In genomic region chr11:86205415-86206268, GRCh38 we compare ENCODE assay signal across 16 cellular contexts. TPM values are rescaled to one million over a fixed set of nuclear protein-coding genes. Genes with fewer than 3 reads are reported as not detected.
DNase-seq lines count a peak whose midpoint lies in the region; ATAC-seq and TF ChIP-seq lines count a peak whose summit lies in the region.
"Had no signal": no experiment of that assay in that cellular context is flagged by ENCODE, and none has a peak within 500 bp of the region (broad histone marks: within the 10 kb centered on the region; RNA-seq: fewer than 3 reads in every experiment).

No MANE protein-coding gene starts in this region.

- DNase-seq in AML-193 (lab: John Stamatoyannopoulos, UW) (peak; percentile 45 to 47), Panc1 (ENCODE audit: low read depth, low spot score) (no peak), midbrain (lab: John Stamatoyannopoulos, UW) (peak; percentile 13), NCI-H1436 treated with DMSO at 0.1 percent for 48 hours (lab: John Stamatoyannopoulos, UW) (no peak)
- DNase-seq in stimulated activated CD4-positive, alpha-beta T cell treated with anti-CD3 and anti-CD28 coated beads, Interleukin-12 subunit alpha, Interleukin-12 subunit beta, amount 100 ng/mL, for 4 hours, result no peak
- DNase-seq in activated CD8-positive, alpha-beta memory T cell treated with anti-CD3 and anti-CD28 coated beads, Interleukin-2, amount 50 U/mL, for 48 hours, result no peak
- DNase-seq: activated naive CD4-positive, alpha-beta T cell treated with anti-CD3 and anti-CD28 coated beads, Interleukin-2, amount 50 U/mL, for 16 hours; activated T-cell treated with anti-CD3 and anti-CD28 coated beads, Interleukin-2, amount 50 U/mL, for 1 hour; cortex of kidney; HCEC 1CT; left lung; NCI-H1105 treated with DMSO at 0.1 percent for 48 hours had no signal

- ATAC-seq in Panc1 (no peak; the same call in 1 of the 2 replicates), HG03045 (IDR thresholded peaks at IDR 0.05; ENCODE audit: unreplicated experiment) (no peak)
- ATAC-seq: gastroesophageal sphincter, left lung had no signal

- no peaks in the 10 kb centered on the region for H3K27me3 ChIP-seq in Panc1 (ENCODE audit: control insufficient read depth, insufficient read depth, low read length)
- H3K27me3 ChIP-seq: gastroesophageal sphincter, left lung, vagina had no signal

- BruUV-seq in Panc1 (replicated peaks; lab: Mats Ljungman, UMichigan), result no TSS peak

- H3K36me3 ChIP-seq in Panc1 (ENCODE audit: control insufficient read depth, insufficient read depth, low read length), result no peaks in the 10 kb centered on the region
- H3K36me3 ChIP-seq: gastroesophageal sphincter, left lung, vagina had no signal

- in situ Hi-C loops in Panc1 (cut with HindIII; ENCODE audit: low pct_unique_long_range_greater_than_20kb, low sequenced_read_pairs), result no loop called here

- no peaks in the 10 kb centered on the region for H3K4me1 ChIP-seq in Panc1 (ENCODE audit: control insufficient read depth, insufficient read depth, low read length)
- H3K4me1 ChIP-seq: vagina had no signal

- H3K9me3 ChIP-seq in Panc1 (ENCODE audit: control insufficient read depth, insufficient read depth, low read depth, low read length), result no peaks in the 10 kb centered on the region
- H3K9me3 ChIP-seq: gastroesophageal sphincter, left lung, vagina had no signal

- peak; percentile 13; the same call in 1 of the 2 replicates for TF ChIP-seq RAD21 in Ishikawa (IDR thresholded peaks at IDR 0.05; ENCODE audit: low read depth)

- no peak overlapping the region for H3K4me3 ChIP-seq in Panc1 (ENCODE audit: low read depth in 2 of 2, low read length in 2 of 2)
- H3K4me3 ChIP-seq: gastroesophageal sphincter, left lung, vagina had no signal

- peak; percentile 31; the same call in 1 of the 2 replicates for TF ChIP-seq CTCF in Panc1 (IDR thresholded peaks at IDR 0.05)

- no peak overlapping the region for H3K27ac ChIP-seq in Panc1 (ENCODE audit: low read length)
- H3K27ac ChIP-seq: gastroesophageal sphincter, vagina had no signal

- no peak for TF ChIP-seq EP300 in Ishikawa (IDR thresholded peaks at IDR 0.05; ENCODE audit: borderline replicate concordance)

- CTCF ChIA-PET in Panc1 (lab: Charles Lee), result interaction anchor here (0.6 kb wide), 1 partner anchor 230 kb away, joined by 3 read pairs; no protein-coding TSS in a partner anchor

- intact Hi-C loops in Panc1 (cut with micrococcal nuclease; ENCODE audit: unreplicated experiment), result no loop called here

- POLR2A ChIA-PET in Panc1 (lab: Charles Lee), result interaction anchor here (0.5 kb wide), 1 partner anchor 497 kb away, joined by 3 read pairs; no protein-coding TSS in a partner anchor

TF ChIP-seq in Ishikawa, 13 proteins besides CTCF, POLR2A, EP300 and RAD21:
- no peak for TF ChIP-seq TEAD4 (IDR thresholded peaks at IDR 0.05)
- no peak for TF ChIP-seq NFIC (IDR thresholded peaks at IDR 0.05)
- TF ChIP-seq TAF1 (IDR thresholded peaks at IDR 0.05; ENCODE audit: low read depth), result no peak
- no peak for TF ChIP-seq YY1 (IDR thresholded peaks at IDR 0.05; ENCODE audit: low read depth)

RNA-seq across cellular contexts. Expression of gene EED, which starts 38.9 kb away (rescaled TPM):
- 29.0 TPM for total RNA-seq in Panc1 (2021; ENCODE audit: unreplicated experiment)
- polyA plus RNA-seq in Panc1 (2012; ENCODE audit: insufficient read length), result 19.7 TPM

Comparison
In these comparisons a context has a peak if more than half of its experiments do, and no peak if none do; other contexts are left out.
1. DNase-seq: peak in AML-193 (2 of 2) and midbrain (single experiment); none in Panc1 (single experiment), NCI-H1436 treated with DMSO at 0.1 percent for 48 hours (single experiment), stimulated activated CD4-positive, alpha-beta T cell treated with anti-CD3 and anti-CD28 coated beads, Interleukin-12 subunit alpha, Interleukin-12 subunit beta, amount 100 ng/mL, for 4 hours (single experiment) and activated CD8-positive, alpha-beta memory T cell treated with anti-CD3 and anti-CD28 coated beads, Interleukin-2, amount 50 U/mL, for 48 hours (single experiment).